23 cellular contexts compared by ENCODE assay signal in the genomic region with DNA sequence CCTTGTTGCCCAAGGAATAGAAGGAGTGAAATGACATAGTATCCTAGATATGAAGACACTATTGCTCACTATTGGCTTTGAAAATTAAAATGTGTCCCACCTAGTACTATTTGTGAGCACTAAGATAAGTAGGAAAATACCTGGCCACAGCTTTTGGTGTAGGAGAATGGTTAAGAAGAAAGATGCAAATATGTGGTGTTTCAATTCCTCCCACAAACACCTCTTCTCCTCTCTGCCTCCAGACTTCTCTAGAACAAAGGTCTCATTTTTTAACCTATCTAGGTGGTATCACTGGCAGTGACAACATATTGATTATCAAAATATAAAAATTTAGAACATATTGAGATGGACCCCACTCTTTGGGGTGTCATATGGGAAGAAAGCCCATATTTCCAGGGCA.
DNase-seq lines count a peak whose midpoint lies in the region; ATAC-seq lines count a peak whose summit lies in the region.
"Had no signal": no experiment of that assay in that cellular context is flagged by ENCODE, and none has a peak within 500 bp of the region (broad histone marks: within the 10 kb centered on the region; RNA-seq: fewer than 3 reads in every experiment).

No MANE protein-coding gene starts in this region.

- no peaks in the 10 kb centered on the region for H3K9me3 Mint-ChIP-seq in stimulated activated naive CD8-positive, alpha-beta T cell treated with anti-CD3 and anti-CD28 coated beads, Interleukin-15, amount 100 ng/mL, for 72 hours
- no peaks in the 10 kb centered on the region for H3K9me3 Mint-ChIP-seq in stimulated activated naive B cell treated with anti-CD40 and anti-IgM and Interleukin-4, amounts not matched to agents 10 μg/mL and 1 μg/mL and 100 μg/mL, for 72 hours
- H3K9me3 Mint-ChIP-seq: activated CD4-positive, alpha-beta T cell treated with anti-CD3 and anti-CD28 coated beads, Interleukin-2, amount 10 ng/mL, durations not matched to agents 24 days and 14 days; activated naive CD4-positive, alpha-beta T cell treated with anti-CD3 and anti-CD28 coated beads, Interleukin-2, amount 50 U/mL, for 72 hours; activated T-helper 1 cell treated with anti-CD3 and anti-CD28 coated beads, Interleukin-12 subunit alpha, Interleukin-12 subunit beta, Interleukin-2, Interleukin-4 antibody, amounts not matched to agents 30 ng/mL and 10 ng/mL and 1 ng/mL, durations not matched to agents 14 hours and 24 hours and 36 hours; CD4-positive, alpha-beta T cell; type B pancreatic cell had no signal

- peak; percentile 26 for ATAC-seq in stimulated activated naive CD8-positive, alpha-beta T cell treated with anti-CD3 and anti-CD28 coated beads, Interleukin-15, amount 100 ng/mL, for 72 hours
- ATAC-seq in stimulated activated naive CD8-positive, alpha-beta T cell treated with anti-CD3 and anti-CD28 coated beads, Interleukin-15, Interleukin-2, amounts not matched to agents 100 U/mL and 50 U/mL, for 24 hours = no peak
- peak; percentile 69 for ATAC-seq in GM21576 (IDR thresholded peaks at IDR 0.05; ENCODE audit: unreplicated experiment)
- ATAC-seq in HG02981 (IDR thresholded peaks at IDR 0.05; ENCODE audit: unreplicated experiment) = peak; percentile 65
- peak; percentile 65 to 76 for ATAC-seq in stimulated activated naive B cell treated with anti-CD40 and anti-IgM and Interleukin-4, amounts not matched to agents 10 μg/mL and 1 μg/mL and 100 μg/mL, for 72 hours (replicated peaks)
- ATAC-seq: left cardiac atrium had no signal

- no peak for DNase-seq in stimulated activated naive CD8-positive, alpha-beta T cell treated with anti-CD3 and anti-CD28 coated beads, Interleukin-15, amount 100 ng/mL, for 72 hours
- no peak for DNase-seq in stimulated activated naive CD8-positive, alpha-beta T cell treated with anti-CD3 and anti-CD28 coated beads, Interleukin-15, Interleukin-2, amounts not matched to agents 100 U/mL and 50 U/mL, for 24 hours
- DNase-seq in stimulated activated naive B cell treated with anti-CD40 and anti-IgM and Interleukin-4, amounts not matched to agents 10 μg/mL and 1 μg/mL and 100 μg/mL, for 72 hours = no peak
- DNase-seq in putamen (ENCODE audit: low spot score) (no peak), activated gamma-delta T cell (lab: John Stamatoyannopoulos, UW) (no peak), NCI-H345 treated with DMSO at 0.1 percent for 48 hours (lab: John Stamatoyannopoulos, UW; ENCODE audit: unreplicated experiment) (no peak)
- DNase-seq: activated CD4-positive, alpha-beta T cell treated with anti-CD3 and anti-CD28 coated beads, Interleukin-2, amount 10 ng/mL, durations not matched to agents 24 days and 14 days; CD4-positive, alpha-beta T cell; central memory CD4-positive, alpha-beta T cell; DMS 273 treated with DMSO at 0.1 percent for 48 hours; GOT3; head of caudate nucleus; left cardiac atrium; mesenchymal stem cell; MG63; NCI-H1417 treated with DMSO at 0.1 percent for 48 hours; occipital lobe; spleen had no signal

- H3K27me3 Mint-ChIP-seq in stimulated activated naive CD8-positive, alpha-beta T cell treated with anti-CD3 and anti-CD28 coated beads, Interleukin-15, amount 100 ng/mL, for 72 hours = no peaks in the 10 kb centered on the region
- peaks cover 5 to 7% of the 10 kb centered on the region in 2 donors for H3K27me3 Mint-ChIP-seq in stimulated activated naive B cell treated with anti-CD40 and anti-IgM and Interleukin-4, amounts not matched to agents 10 μg/mL and 1 μg/mL and 100 μg/mL, for 72 hours
- H3K27me3 Mint-ChIP-seq: activated CD4-positive, alpha-beta T cell treated with anti-CD3 and anti-CD28 coated beads, Interleukin-2, amount 10 ng/mL, durations not matched to agents 24 days and 14 days; CD4-positive, alpha-beta T cell had no signal

- no peaks in the 10 kb centered on the region for H3K36me3 Mint-ChIP-seq in stimulated activated naive B cell treated with anti-CD40 and anti-IgM and Interleukin-4, amounts not matched to agents 10 μg/mL and 1 μg/mL and 100 μg/mL, for 72 hours
- H3K36me3 Mint-ChIP-seq: activated naive CD4-positive, alpha-beta T cell treated with anti-CD3 and anti-CD28 coated beads, Interleukin-2, amount 50 U/mL, for 72 hours; type B pancreatic cell had no signal

- H3K27ac Mint-ChIP-seq in stimulated activated naive CD8-positive, alpha-beta T cell treated with anti-CD3 and anti-CD28 coated beads, Interleukin-15, amount 100 ng/mL, for 72 hours = no peak overlapping the region
- no peak overlapping the region for H3K27ac Mint-ChIP-seq in stimulated activated naive B cell treated with anti-CD40 and anti-IgM and Interleukin-4, amounts not matched to agents 10 μg/mL and 1 μg/mL and 100 μg/mL, for 72 hours
- H3K27ac Mint-ChIP-seq: activated CD4-positive, alpha-beta T cell treated with anti-CD3 and anti-CD28 coated beads, Interleukin-2, amount 10 ng/mL, durations not matched to agents 24 days and 14 days; activated T-helper 1 cell treated with anti-CD3 and anti-CD28 coated beads, Interleukin-12 subunit alpha, Interleukin-12 subunit beta, Interleukin-2, Interleukin-4 antibody, amounts not matched to agents 30 ng/mL and 10 ng/mL and 1 ng/mL, durations not matched to agents 14 hours and 24 hours and 36 hours; CD4-positive, alpha-beta T cell; type B pancreatic cell had no signal

- H3K4me3 Mint-ChIP-seq in stimulated activated naive CD8-positive, alpha-beta T cell treated with anti-CD3 and anti-CD28 coated beads, Interleukin-15, amount 100 ng/mL, for 72 hours = no peak overlapping the region
- no peak overlapping the region for H3K4me3 Mint-ChIP-seq in stimulated activated naive B cell treated with anti-CD40 and anti-IgM and Interleukin-4, amounts not matched to agents 10 μg/mL and 1 μg/mL and 100 μg/mL, for 72 hours
- H3K4me3 Mint-ChIP-seq: activated CD4-positive, alpha-beta T cell treated with anti-CD3 and anti-CD28 coated beads, Interleukin-2, amount 10 ng/mL, durations not matched to agents 24 days and 14 days; activated T-helper 1 cell treated with anti-CD3 and anti-CD28 coated beads, Interleukin-12 subunit alpha, Interleukin-12 subunit beta, Interleukin-2, Interleukin-4 antibody, amounts not matched to agents 30 ng/mL and 10 ng/mL and 1 ng/mL, durations not matched to agents 14 hours and 24 hours and 36 hours; CD4-positive, alpha-beta T cell; type B pancreatic cell had no signal

- H3K4me1 Mint-ChIP-seq in stimulated activated naive CD8-positive, alpha-beta T cell treated with anti-CD3 and anti-CD28 coated beads, Interleukin-15, amount 100 ng/mL, for 72 hours = no peaks in the 10 kb centered on the region
- peaks cover 11 to 18% of the 10 kb centered on the region in 2 donors for H3K4me1 Mint-ChIP-seq in stimulated activated naive B cell treated with anti-CD40 and anti-IgM and Interleukin-4, amounts not matched to agents 10 μg/mL and 1 μg/mL and 100 μg/mL, for 72 hours
- H3K4me1 Mint-ChIP-seq: activated CD4-positive, alpha-beta T cell treated with anti-CD3 and anti-CD28 coated beads, Interleukin-2, amount 10 ng/mL, durations not matched to agents 24 days and 14 days had no signal
